ENCODE assay signal across 22 cellular contexts in the genomic region with DNA sequence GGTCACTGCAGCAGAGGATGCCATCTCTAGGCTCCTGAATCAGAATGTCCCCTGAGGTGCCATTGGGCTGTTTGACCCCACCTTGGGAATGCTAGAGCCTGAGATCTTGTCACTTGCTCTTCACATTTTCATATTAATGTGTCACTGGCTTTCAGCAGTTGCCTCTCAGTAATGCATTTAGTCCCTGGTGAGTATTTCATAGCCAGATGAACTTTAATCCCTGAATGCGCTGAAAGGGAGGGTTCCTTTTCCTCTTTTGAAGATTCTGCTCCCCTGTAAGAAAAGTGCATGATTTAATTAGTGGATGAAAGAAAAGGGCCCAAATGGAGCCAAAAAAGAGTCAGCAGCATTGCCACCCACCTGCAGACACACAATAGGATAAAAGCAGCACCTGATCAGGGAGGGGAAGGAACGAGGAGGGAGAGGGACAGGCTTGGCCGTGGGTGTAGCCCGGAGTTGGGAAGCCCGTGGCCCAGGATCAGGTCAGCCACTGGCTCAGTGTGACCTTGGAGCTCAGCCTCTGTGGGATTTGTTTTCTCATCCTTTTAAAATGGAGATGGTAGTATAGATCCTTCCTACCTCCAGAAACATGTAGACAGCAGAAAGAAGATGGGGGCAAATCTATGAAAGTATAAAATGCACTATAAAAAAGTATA. TPM values are rescaled to one million over a fixed set of nuclear protein-coding genes. Genes with fewer than 3 reads are reported as not detected.
DNase-seq lines count a peak whose midpoint lies in the region; ATAC-seq and TF ChIP-seq lines count a peak whose summit lies in the region.
"Had no signal": no experiment of that assay in that cellular context is flagged by ENCODE, and none has a peak within 500 bp of the region (broad histone marks: within the 10 kb centered on the region; RNA-seq: fewer than 3 reads in every experiment).

No MANE protein-coding gene starts in this region.

- H3K27me3 ChIP-seq in GM23338 (ENCODE audit: insufficient read depth) (no peaks in the 10 kb centered on the region), HUES64 (ENCODE audit: insufficient read depth, low read length) (no peaks in the 10 kb centered on the region), ectodermal cell (ENCODE audit: control insufficient read depth, insufficient read depth, low read length, poor library complexity, severe bottlenecking) (no peaks in the 10 kb centered on the region)
- H3K27me3 ChIP-seq: BLaER1 treated with 17β-estradiol and CSF1 and Interleukin-3, amounts not matched to agents 10 nM and 100 nM; SJCRH30 had no signal

- H3K4me3 ChIP-seq in GM23338 (no peak overlapping the region), HUES64 (ENCODE audit: low read length) (no peak overlapping the region), ectodermal cell (ENCODE audit: insufficient read depth, low read depth, low read length) (no peak overlapping the region)
- H3K4me3 ChIP-seq: A549; BLaER1 treated with 17β-estradiol and CSF1 and Interleukin-3, amounts not matched to agents 10 nM and 100 nM; GM12878; SJCRH30 had no signal

- ATAC-seq in GM23338 = peak; percentile 79
- ATAC-seq: A549, GM12878 had no signal

- H3K4me2 ChIP-seq in GM23338 = 0 out of 2 replicates have a peak overlapping the region, but pooled peaks have one; percentile 59
- H3K4me2 ChIP-seq: A549 had no signal

- H2AFZ ChIP-seq in GM23338 = no peak overlapping the region

- no peaks in the 10 kb centered on the region; the same call in 1 of the 2 replicates for H3F3A ChIP-seq in GM23338 (replicated peaks; ENCODE audit: low read depth)

- peaks cover 71% of the 10 kb centered on the region for H3K4me1 Mint-ChIP-seq in GM23338
- peaks cover 15% of the 10 kb centered on the region for H3K4me1 Mint-ChIP-seq in mesothelial cell of epicardium
- H3K4me1 Mint-ChIP-seq: CD8-positive, alpha-beta memory T cell; IgD-negative memory B cell had no signal

- WGBS in HUES64 = 47% methylated on average over 5 of the region's 5 CpGs
- WGBS in ectodermal cell, 2 experiments = 43 to 44% methylated on average over 5 of the region's 5 CpGs

- H3K4me3 Mint-ChIP-seq in GM23338 (no peak overlapping the region; the same call in 2 of the 3 replicates), mesothelial cell of epicardium (no peak overlapping the region)
- H3K4me3 Mint-ChIP-seq: CD8-positive, alpha-beta memory T cell; HFFc6; IgD-negative memory B cell had no signal

- DNase-seq in GM23338 (ENCODE audit: low spot score) (no peak), mesothelial cell of epicardium (ENCODE audit: low spot score in 2 of 2, unreplicated experiment in 2 of 2) (no peak), SKM-1 treated with dmso at 0.1 percent for 144 hours (lab: John Stamatoyannopoulos, UW; ENCODE audit: unreplicated experiment) (no peak), GM19240 (ENCODE audit: insufficient read length, low spot score) (no peak), NCI-H1694 treated with DMSO at 0.1 percent for 48 hours (lab: John Stamatoyannopoulos, UW) (no peak), G401 (ENCODE audit: low spot score) (no peak)
- DNase-seq: CD8-positive, alpha-beta memory T cell; DND-41; GDM1; HFFc6; NCI-H1105 treated with DMSO at 0.1 percent for 48 hours; NCI-H187; NCI-H526 treated with DMSO at 0.1 percent for 48 hours; OCI-M1; SJCRH30 had no signal

- peaks cover 22% of the 10 kb centered on the region for H3K36me3 Mint-ChIP-seq in GM23338 (ENCODE audit: low read depth)
- H3K36me3 Mint-ChIP-seq in mesothelial cell of epicardium = peaks cover 7% of the 10 kb centered on the region
- H3K36me3 Mint-ChIP-seq: CD8-positive, alpha-beta memory T cell; IgD-negative memory B cell had no signal

- peaks cover 5% of the 10 kb centered on the region; the same call in 1 of the 3 replicates for H3K9me3 Mint-ChIP-seq in GM23338
- H3K9me3 Mint-ChIP-seq in mesothelial cell of epicardium = peaks cover 8% of the 10 kb centered on the region
- H3K9me3 Mint-ChIP-seq: CD8-positive, alpha-beta memory T cell; HFFc6; IgD-negative memory B cell had no signal

- H3K27me3 Mint-ChIP-seq in GM23338 (ENCODE audit: insufficient read depth, low read depth, poor library complexity) (peaks cover 4% of the 10 kb centered on the region), mesothelial cell of epicardium (ENCODE audit: low read depth) (no peaks in the 10 kb centered on the region)

- no peaks in the 10 kb centered on the region for H3K9me2 ChIP-seq in GM23338 (ENCODE audit: insufficient read depth)

- H3K27ac ChIP-seq in GM23338 (ENCODE audit: low read depth) = peak overlapping the region; percentile 12
- peak overlapping the region; percentile 1; the same call in 1 of the 2 replicates for H3K27ac ChIP-seq in HUES64 (ENCODE audit: low read depth, low read length)
- H3K27ac ChIP-seq in ectodermal cell (ENCODE audit: insufficient read depth, low read depth, low read length, poor library complexity, severe bottlenecking) = peak overlapping the region; percentile 18
- H3K27ac ChIP-seq: A549; BLaER1 treated with 17β-estradiol and CSF1 and Interleukin-3, amounts not matched to agents 10 nM and 100 nM; RWPE1; SJCRH30 had no signal

- H3K9me3 ChIP-seq in HUES64 (ENCODE audit: insufficient read depth, low read depth, low read length) = no peaks in the 10 kb centered on the region
- no peaks in the 10 kb centered on the region for H3K9me3 ChIP-seq in ectodermal cell (ENCODE audit: control insufficient read depth, low read length)

- H3K4me1 ChIP-seq in GM23338 (ENCODE audit: insufficient read depth) (peaks cover 75% of the 10 kb centered on the region), HUES64 (ENCODE audit: insufficient read depth, low read length) (peaks cover 46% of the 10 kb centered on the region), ectodermal cell (ENCODE audit: control insufficient read depth, insufficient read depth, low read length) (peaks cover 18% of the 10 kb centered on the region)

- in situ Hi-C loops in G401 (cut with HindIII; ENCODE audit: low sequenced_read_pairs) = no loop called here

- H3K36me3 ChIP-seq in GM23338 (ENCODE audit: insufficient read depth) (no peaks in the 10 kb centered on the region), HUES64 (ENCODE audit: insufficient read depth, low read length) (no peaks in the 10 kb centered on the region), ectodermal cell (ENCODE audit: control insufficient read depth, insufficient read depth, low read length) (peaks cover 10% of the 10 kb centered on the region)
- H3K36me3 ChIP-seq: BLaER1 treated with 17β-estradiol and CSF1 and Interleukin-3, amounts not matched to agents 10 nM and 100 nM; SJCRH30 had no signal

- TF ChIP-seq CTCF in GM23338 (conservative IDR thresholded peaks at IDR 0.05; ENCODE audit: low read depth in 2 of 2) = no peak
- no peak for TF ChIP-seq CTCF in mesothelial cell of epicardium (IDR thresholded peaks at IDR 0.05; ENCODE audit: unreplicated experiment)

- peaks cover 60% of the 10 kb centered on the region for H4K20me1 ChIP-seq in GM23338 (replicated peaks; ENCODE audit: insufficient read depth)
- H4K20me1 ChIP-seq: BLaER1 treated with 17β-estradiol and CSF1 and Interleukin-3, amounts not matched to agents 10 nM and 100 nM had no signal

- H3K27ac Mint-ChIP-seq in GM23338 (peak overlapping the region; percentile 12; the same call in 1 of the 2 replicates), mesothelial cell of epicardium (peak overlapping the region; percentile 9)
- H3K27ac Mint-ChIP-seq: CD8-positive, alpha-beta memory T cell; HFFc6; IgD-negative memory B cell had no signal

- peaks cover 100% of the 10 kb centered on the region for H3K79me2 ChIP-seq in GM23338 (replicated peaks; ENCODE audit: insufficient read depth)

- no peak overlapping the region for H3K9ac ChIP-seq in HUES64 (ENCODE audit: low read depth, low read length)
- H3K9ac ChIP-seq: BLaER1 treated with 17β-estradiol and CSF1 and Interleukin-3, amounts not matched to agents 10 nM and 100 nM had no signal

RNA-seq across cellular contexts. Expression of a gene that starts 31.1 kb away (rescaled TPM):
- 94.3 and 96.0 TPM in 2 replicates for total RNA-seq in GM23338 (2014; rRNA removed; shearing (Covaris generic))
- polyA plus RNA-seq in GM23338 (2016; fragmentation: Nextera tagmentation; extraction: Ambion mirVana) = 53.8 and 59.7 TPM in 2 replicates
- 48.4 TPM for polyA plus RNA-seq in HUES64 (2013, experiment 1 of 2)
- polyA plus RNA-seq in HUES64 (2013, experiment 2 of 2) = 42.9 TPM
- polyA plus RNA-seq in ectodermal cell (2013, experiment 1 of 4) = 84.0 TPM
- 100 TPM for polyA plus RNA-seq in ectodermal cell (2013, experiment 2 of 4)
- polyA plus RNA-seq in ectodermal cell (2013, experiment 3 of 4) = 62.0 TPM
- 71.9 TPM for polyA plus RNA-seq in ectodermal cell (2013, experiment 4 of 4)
- 76.0 to 89.9 TPM (median 81.4 TPM) in 3 replicates for total RNA-seq in mesothelial cell of epicardium
- total RNA-seq in G401 (2014; rRNA removed; shearing (Covaris generic)) = not detected in 2 replicates
- total RNA-seq: CD8-positive, alpha-beta memory T cell had no signal
- polyA plus RNA-seq: CD8-positive, alpha-beta memory T cell had no signal

Comparison
In these comparisons a context has a peak if more than half of its experiments do, and no peak if none do; other contexts are left out.
1. RNA of a gene that starts 31.1 kb away (total RNA-seq): 94.3 to 96.0 TPM in GM23338 and 76.0 to 89.9 TPM in mesothelial cell of epicardium; not detected in G401; every median in the first group is over 10 times any median in the second.
2. Peak in every context shown above with its lines, with median percentiles within 50 percentile points of each other: H3K27ac ChIP-seq.